ENCODE assay signal across 9 cellular contexts in genomic region chr2:77149565-77149964, GRCh38.
"Had no signal": no experiment of that assay in that cellular context is flagged by ENCODE, and none has a peak within 500 bp of the region (broad histone marks: within the 10 kb centered on the region; RNA-seq: fewer than 3 reads in every experiment).

No MANE protein-coding gene starts in this region.

- FAIRE-seq: H1, H54, HTR-8/SVneo, K562 had no signal

- DNase-seq: H9, HCEC 1CT, IMR-90, KG1 had no signal

- H3K4me2 ChIP-seq: GM23338 had no signal

- ATAC-seq: GM23338, K562 had no signal

- H3K4me3 ChIP-seq: GM23338, K562 had no signal

- H2AFZ ChIP-seq: GM23338 had no signal
